32 cellular contexts compared by ENCODE assay signal in genomic region chr19:13799669-13800068, GRCh38.
"Had no signal": no experiment of that assay in that cellular context is flagged by ENCODE, and none has a peak within 500 bp of the region (broad histone marks: within the 10 kb centered on the region; RNA-seq: fewer than 3 reads in every experiment).

No MANE protein-coding gene starts in this region.

- H3K36me3 ChIP-seq: gastrocnemius medialis had no signal

- H3K27me3 Mint-ChIP-seq: activated B cell treated with CpG ODN at 0.5 μM for 24 hours; activated CD8-positive, alpha-beta T cell treated with anti-CD3 and anti-CD28 coated beads for 36 hours; activated naive CD8-positive, alpha-beta T cell; activated naive CD8-positive, alpha-beta T cell treated with anti-CD3 and anti-CD28 coated beads, Interleukin-2, amount 50 U/mL, for 24 hours; activated T-helper 17 cell treated with anti-CD3 and anti-CD28 coated beads, Interleukin-2, amount 50 U/mL, for 72 hours; effector memory CD8-positive, alpha-beta T cell; T-cell had no signal

- DNase-seq: activated B cell treated with CpG ODN at 0.5 μM for 24 hours; activated CD4-positive, alpha-beta T cell treated with anti-CD3 and anti-CD28 coated beads for 48 hours; activated CD4-positive, alpha-beta T cell treated with anti-CD3 and anti-CD28 coated beads, Interleukin-2, amount 50 U/mL, for 1 hour; activated CD4-positive, alpha-beta T cell treated with anti-CD3 and anti-CD28 coated beads, Interleukin-2, amount 50 U/mL, for 48 hours; activated CD8-positive, alpha-beta memory T cell treated with anti-CD3 and anti-CD28 coated beads for 24 hours; activated CD8-positive, alpha-beta T cell treated with anti-CD3 and anti-CD28 coated beads for 36 hours; activated effector memory CD4-positive, alpha-beta T cell treated with Interleukin-2 at 50 U/mL for 16 hours; activated gamma-delta T cell treated with Interleukin-2 at 50 U/mL for 16 hours; activated naive CD4-positive, alpha-beta T cell treated with anti-CD3 and anti-CD28 coated beads, Interleukin-2, amount 50 U/mL, for 16 hours; activated naive CD4-positive, alpha-beta T cell treated with Interleukin-2 at 50 U/mL for 16 hours; activated naive CD8-positive, alpha-beta T cell treated with anti-CD3 and anti-CD28 coated beads, Interleukin-2, amount 50 U/mL, for 24 hours; activated T-cell treated with anti-CD3 and anti-CD28 coated beads, Interleukin-2, amount 50 U/mL, for 4 hours; adrenal gland; amygdala; aorta; body of pancreas; caudate nucleus; cortex of kidney; dermis blood vessel endothelial cell; effector CD4-positive, alpha-beta T cell; effector memory CD8-positive, alpha-beta T cell; erythroblast; foreskin keratinocyte; gastrocnemius medialis; T-cell; T-helper 9 cell; WERI-Rb-1 had no signal

- H3K4me3 ChIP-seq: adrenal gland, body of pancreas, esophagus muscularis mucosa, gastrocnemius medialis had no signal

- H3K9me3 Mint-ChIP-seq: activated B cell treated with CpG ODN at 0.5 μM for 24 hours; activated CD8-positive, alpha-beta T cell treated with anti-CD3 and anti-CD28 coated beads for 36 hours; activated naive CD8-positive, alpha-beta T cell treated with anti-CD3 and anti-CD28 coated beads, Interleukin-2, amount 50 U/mL, for 24 hours; activated T-cell treated with anti-CD3 and anti-CD28 coated beads, Interleukin-2, amount 50 U/mL, for 4 hours; activated T-helper 17 cell treated with anti-CD3 and anti-CD28 coated beads, Interleukin-2, amount 50 U/mL, for 72 hours; effector memory CD8-positive, alpha-beta T cell; T-cell; T-helper 1 cell treated with Interleukin-12 subunit alpha and Interleukin-12 subunit beta and Interleukin-4 antibody, amounts not matched to agents 30 μg/mL and 1 μg/mL, for 36 hours had no signal

- H3K27ac ChIP-seq: adrenal gland, body of pancreas, esophagus muscularis mucosa, foreskin keratinocyte, gastrocnemius medialis, WERI-Rb-1 had no signal

- H3K36me3 Mint-ChIP-seq: activated naive CD8-positive, alpha-beta T cell had no signal

- ATAC-seq: activated CD4-positive, CD25-positive, alpha-beta regulatory T cell treated with anti-CD3 and anti-CD28 coated beads, Interleukin-2, amount 50 U/mL, for 24 hours; activated CD8-positive, alpha-beta T cell treated with anti-CD3 and anti-CD28 coated beads for 36 hours; activated naive CD8-positive, alpha-beta T cell treated with anti-CD3 and anti-CD28 coated beads, Interleukin-2, amount 50 U/mL, for 24 hours; activated T-cell treated with anti-CD3 and anti-CD28 coated beads, Interleukin-2, amount 50 U/mL, for 4 hours; activated T-helper 17 cell treated with anti-CD3 and anti-CD28 coated beads, Interleukin-2, amount 50 U/mL, for 72 hours; body of pancreas; effector memory CD8-positive, alpha-beta T cell; foreskin keratinocyte; gastrocnemius medialis; T-cell had no signal

- H3K27me3 ChIP-seq: adrenal gland, body of pancreas, esophagus muscularis mucosa, foreskin keratinocyte, gastrocnemius medialis had no signal

- H3K9me3 ChIP-seq: adrenal gland, body of pancreas, esophagus muscularis mucosa, gastrocnemius medialis had no signal

- H3K4me3 Mint-ChIP-seq: activated B cell treated with CpG ODN at 0.5 μM for 24 hours; activated CD8-positive, alpha-beta T cell treated with anti-CD3 and anti-CD28 coated beads for 36 hours; activated naive CD8-positive, alpha-beta T cell; activated naive CD8-positive, alpha-beta T cell treated with anti-CD3 and anti-CD28 coated beads, Interleukin-2, amount 50 U/mL, for 24 hours; activated T-cell treated with anti-CD3 and anti-CD28 coated beads, Interleukin-2, amount 50 U/mL, for 4 hours; activated T-helper 17 cell treated with anti-CD3 and anti-CD28 coated beads, Interleukin-2, amount 50 U/mL, for 72 hours; effector memory CD8-positive, alpha-beta T cell; T-cell; T-helper 1 cell treated with Interleukin-12 subunit alpha and Interleukin-12 subunit beta and Interleukin-4 antibody, amounts not matched to agents 30 μg/mL and 1 μg/mL, for 36 hours had no signal

- H3K27ac Mint-ChIP-seq: activated B cell treated with CpG ODN at 0.5 μM for 24 hours; activated CD8-positive, alpha-beta T cell treated with anti-CD3 and anti-CD28 coated beads for 36 hours; activated naive CD8-positive, alpha-beta T cell; activated naive CD8-positive, alpha-beta T cell treated with anti-CD3 and anti-CD28 coated beads, Interleukin-2, amount 50 U/mL, for 24 hours; activated T-helper 17 cell treated with anti-CD3 and anti-CD28 coated beads, Interleukin-2, amount 50 U/mL, for 72 hours; effector memory CD8-positive, alpha-beta T cell; T-cell; T-helper 1 cell treated with Interleukin-12 subunit alpha and Interleukin-12 subunit beta and Interleukin-4 antibody, amounts not matched to agents 30 μg/mL and 1 μg/mL, for 36 hours had no signal
